19 cellular contexts compared by ENCODE assay signal in the genomic region with DNA sequence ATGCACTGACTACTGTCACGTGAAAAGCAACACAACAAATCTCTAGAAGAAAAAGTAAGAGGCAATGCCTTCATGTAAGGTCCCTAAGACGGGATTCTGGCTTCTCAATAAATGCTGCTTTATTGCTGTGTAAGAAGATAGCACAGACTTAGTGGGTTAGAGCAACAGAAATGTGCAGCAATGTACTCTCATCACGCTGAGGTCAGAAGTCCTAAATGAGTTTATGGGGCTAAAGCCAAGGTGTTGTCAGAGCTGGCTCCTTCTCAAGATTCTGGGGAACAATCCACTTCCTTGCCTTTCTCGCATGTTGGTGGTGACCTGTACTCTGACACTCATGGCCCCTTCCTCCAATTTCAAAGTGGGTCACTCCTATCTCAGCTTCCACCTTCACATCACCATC.
DNase-seq lines count a peak whose midpoint lies in the region; TF ChIP-seq lines count a peak whose summit lies in the region.
"Had no signal": no experiment of that assay in that cellular context is flagged by ENCODE, and none has a peak within 500 bp of the region (broad histone marks: within the 10 kb centered on the region; RNA-seq: fewer than 3 reads in every experiment).

No MANE protein-coding gene starts in this region.

- no peaks in the 10 kb centered on the region for H3K9me3 Mint-ChIP-seq in glutamatergic neuron (ENCODE audit: unreplicated experiment)
- H3K9me3 Mint-ChIP-seq: CD4-positive, alpha-beta memory T cell had no signal

- H3K27me3 ChIP-seq in esophagus muscularis mucosa (peaks cover 0 to 18% (median 0%) of the 10 kb centered on the region in 4 donors), sigmoid colon (no peaks in the 10 kb centered on the region)
- H3K27me3 ChIP-seq: BLaER1 had no signal

- peak; percentile 29 for DNase-seq in coronary artery (ENCODE audit: low spot score)
- DNase-seq in esophagus muscularis mucosa (ENCODE audit: extremely low spot score), result peak; percentile 78
- DNase-seq in islet precursor cell, result peak; percentile 27
- DNase-seq in sigmoid colon, result peak; percentile 10
- DNase-seq in NCI-H1092 treated with DMSO at 0.1 percent for 48 hours (lab: John Stamatoyannopoulos, UW), result no peak
- DNase-seq in glutamatergic neuron, result no peak
- no peak for DNase-seq in activated CD4-positive, alpha-beta T cell treated with anti-CD3 and anti-CD28 coated beads, Interleukin-2, amount 50 U/mL, for 4 hours
- DNase-seq: AML-193; CD4-positive, alpha-beta memory T cell; DMS153; DMS79; GDM1; GM23248; IMR-90 had no signal

- H3K4me3 ChIP-seq in coronary artery (no peak overlapping the region), esophagus muscularis mucosa (no peak overlapping the region), sigmoid colon (no peak overlapping the region)
- H3K4me3 ChIP-seq: A549, BLaER1, GM23248, HAP-1 had no signal

- no peak overlapping the region for H3K27ac Mint-ChIP-seq in glutamatergic neuron (ENCODE audit: unreplicated experiment)
- H3K27ac Mint-ChIP-seq: CD14-positive monocyte; CD4-positive, alpha-beta memory T cell had no signal

- no peak for TF ChIP-seq CTCF in coronary artery (IDR thresholded peaks at IDR 0.05)
- no peak for TF ChIP-seq CTCF in esophagus muscularis mucosa (IDR thresholded peaks at IDR 0.05)
- TF ChIP-seq CTCF in sigmoid colon (IDR thresholded peaks at IDR 0.05), result no peak
- no peak for TF ChIP-seq CTCF in glutamatergic neuron (IDR thresholded peaks at IDR 0.05; ENCODE audit: partially characterized antibody, unreplicated experiment)

- TF ChIP-seq EP300 in esophagus muscularis mucosa (IDR thresholded peaks at IDR 0.05), result no peak
- no peak for TF ChIP-seq EP300 in sigmoid colon (IDR thresholded peaks at IDR 0.05)

- intact Hi-C loops in esophagus muscularis mucosa (cut with DNase I) (no loop called here), sigmoid colon (cut with DNase I) (no loop called here)

- peaks cover 0 to 4% (median 0%) of the 10 kb centered on the region in 4 donors for H3K9me3 ChIP-seq in esophagus muscularis mucosa
- H3K9me3 ChIP-seq in sigmoid colon, result no peaks in the 10 kb centered on the region
- H3K9me3 ChIP-seq: A549, HAP-1 had no signal

- no peak for TF ChIP-seq POLR2A in esophagus muscularis mucosa (IDR thresholded peaks at IDR 0.05; ENCODE audit: low read depth)
- TF ChIP-seq POLR2A in sigmoid colon (IDR thresholded peaks at IDR 0.05), result no peak

- no peaks in the 10 kb centered on the region for H3K4me1 Mint-ChIP-seq in glutamatergic neuron (ENCODE audit: low read depth, unreplicated experiment)
- H3K4me1 Mint-ChIP-seq: CD14-positive monocyte; CD4-positive, alpha-beta memory T cell had no signal

- peaks cover 8% of the 10 kb centered on the region for H3K36me3 Mint-ChIP-seq in glutamatergic neuron (ENCODE audit: unreplicated experiment)
- H3K36me3 Mint-ChIP-seq: CD14-positive monocyte; CD4-positive, alpha-beta memory T cell had no signal

- H3K4me3 Mint-ChIP-seq in glutamatergic neuron (ENCODE audit: unreplicated experiment), result no peak overlapping the region
- H3K4me3 Mint-ChIP-seq: CD14-positive monocyte; CD4-positive, alpha-beta memory T cell had no signal

- peaks cover 2% of the 10 kb centered on the region for H3K27me3 Mint-ChIP-seq in glutamatergic neuron (ENCODE audit: unreplicated experiment)

- H3K27ac ChIP-seq in coronary artery, result no peak overlapping the region
- H3K27ac ChIP-seq in esophagus muscularis mucosa (replicated peaks in 1 of 4), result no peak overlapping the region
- H3K27ac ChIP-seq in sigmoid colon, result no peak overlapping the region
- H3K27ac ChIP-seq: A549, BLaER1, GM23248, HL-60 had no signal

- H3K4me1 ChIP-seq in esophagus muscularis mucosa (no peaks in the 10 kb centered on the region), sigmoid colon (no peaks in the 10 kb centered on the region)
- H3K4me1 ChIP-seq: HAP-1 had no signal

- H3K36me3 ChIP-seq in esophagus muscularis mucosa, result no peaks in the 10 kb centered on the region
- H3K36me3 ChIP-seq in sigmoid colon, result no peaks in the 10 kb centered on the region
- H3K36me3 ChIP-seq: BLaER1, HAP-1 had no signal

- WGBS in esophagus muscularis mucosa, result 79% methylated on average over 4 of the region's 4 CpGs
- WGBS in sigmoid colon, 2 donors, result 57 to 72% methylated on average over 4 of the region's 4 CpGs

Comparison
In these comparisons a context has a peak if more than half of its experiments do, and no peak if none do; other contexts are left out.
1. DNase-seq: peak in coronary artery (single experiment), esophagus muscularis mucosa (single experiment), islet precursor cell (single experiment) and sigmoid colon (single experiment); none in NCI-H1092 treated with DMSO at 0.1 percent for 48 hours (single experiment), glutamatergic neuron (single experiment) and activated CD4-positive, alpha-beta T cell treated with anti-CD3 and anti-CD28 coated beads, Interleukin-2, amount 50 U/mL, for 4 hours (0 of 2).